ENCODE assay signal across 2 cellular contexts in genomic region chr3:101017048-101017447, GRCh38.
TF ChIP-seq lines count a peak whose summit lies in the region.

No MANE protein-coding gene starts in this region.

TF ChIP-seq in A549, 52 proteins besides CTCF, POLR2A, EP300 and RAD21:
- TF ChIP-seq EHF (CRISPR knock-in tag; IDR thresholded peaks at IDR 0.05) (no peak), CEBPB (IDR thresholded peaks at IDR 0.05) (no peak), GATA3 (IDR thresholded peaks at IDR 0.05; ENCODE audit: borderline replicate concordance) (no peak), CBX2 (IDR thresholded peaks at IDR 0.05; ENCODE audit: borderline replicate concordance, low read depth) (no peak), CHD2 (IDR thresholded peaks at IDR 0.05; ENCODE audit: low read length, partially characterized antibody) (no peak), RNF2 (IDR thresholded peaks at IDR 0.05; ENCODE audit: borderline replicate concordance, low read depth) (no peak), CHD4 (IDR thresholded peaks at IDR 0.05; ENCODE audit: borderline replicate concordance) (no peak), MAFK (IDR thresholded peaks at IDR 0.05; ENCODE audit: partially characterized antibody) (no peak), ATOH8 (CRISPR knock-in tag; IDR thresholded peaks at IDR 0.05; ENCODE audit: low read depth) (no peak), ELK1 (IDR thresholded peaks at IDR 0.05; ENCODE audit: low read depth, low read length) (no peak), ZNF302 (CRISPR knock-in tag; IDR thresholded peaks at IDR 0.05) (no peak), HDAC2 (IDR thresholded peaks at IDR 0.05) (no peak), NR3C1 (IDR thresholded peaks at IDR 0.05) (no peak), NPAS2 (CRISPR knock-in tag; IDR thresholded peaks at IDR 0.05; ENCODE audit: borderline replicate concordance) (no peak), FOSL2 (IDR thresholded peaks at IDR 0.05) (no peak), FOSL2 (CRISPR knock-in tag; IDR thresholded peaks at IDR 0.05) (no peak), KDM5A (IDR thresholded peaks at IDR 0.05) (no peak), PBX3 (IDR thresholded peaks at IDR 0.05) (no peak), ESRRA (IDR thresholded peaks at IDR 0.05; ENCODE audit: borderline replicate concordance, low read length) (no peak), ZSCAN20 (CRISPR knock-in tag; IDR thresholded peaks at IDR 0.05) (no peak)

TF ChIP-seq in IMR-90, 13 proteins besides CTCF, POLR2A, EP300 and RAD21:
- TF ChIP-seq MAZ (IDR thresholded peaks at IDR 0.05; ENCODE audit: borderline replicate concordance, low read depth, low read length) = no peak
TF ChIP-seq in IMR-90: peak in this region for 0.
